19 cellular contexts compared by ENCODE assay signal in genomic region chr5:66680227-66680626, GRCh38.
DNase-seq lines count a peak whose midpoint lies in the region; ATAC-seq and TF ChIP-seq lines count a peak whose summit lies in the region.
"Had no signal": no experiment of that assay in that cellular context is flagged by ENCODE, and none has a peak within 500 bp of the region (broad histone marks: within the 10 kb centered on the region; RNA-seq: fewer than 3 reads in every experiment).

No MANE protein-coding gene starts in this region.

- WGBS in mesendoderm (ENCODE audit: extremely low coverage, insufficient coverage, low lambda C conversion rate): no CpG with 5 or more reads among the region's 3 CpGs

- no peak overlapping the region for H2BK120ac ChIP-seq in mesendoderm (ENCODE audit: low read depth, low read length)

- no peaks in the 10 kb centered on the region for H3K4me1 ChIP-seq in mesendoderm (ENCODE audit: control insufficient read depth, low read depth, low read length)

- no peak overlapping the region for H4K8ac ChIP-seq in mesendoderm (ENCODE audit: low read depth, low read length)

- no peak for TF ChIP-seq CTCF in brain (conservative IDR thresholded peaks at IDR 0.05)

- no peak overlapping the region for H4K5ac ChIP-seq in mesendoderm (ENCODE audit: low read length)

- H3K79me2 ChIP-seq in mesendoderm (ENCODE audit: control insufficient read depth, insufficient read depth, low read length): no peaks in the 10 kb centered on the region

- H3K4me3 ChIP-seq in mesendoderm (ENCODE audit: low read length): no peak overlapping the region
- H3K4me3 ChIP-seq: GM12878, SK-N-MC had no signal

- H2AK5ac ChIP-seq in mesendoderm (ENCODE audit: low read length): no peak overlapping the region

- H3K4me3 Mint-ChIP-seq in brain: peak overlapping the region in 1 of 5 experiments; percentile 31

- no peaks in the 10 kb centered on the region for H3K79me1 ChIP-seq in mesendoderm (ENCODE audit: low read length)

- H3K36me3 Mint-ChIP-seq in brain: no peaks in the 10 kb centered on the region

- H3K9ac ChIP-seq in mesendoderm (ENCODE audit: low read length): no peak overlapping the region

- no peak overlapping the region for H3K56ac ChIP-seq in mesendoderm (ENCODE audit: low read length)

- no peaks in the 10 kb centered on the region for H3K27me3 ChIP-seq in mesendoderm (ENCODE audit: insufficient read depth, low read length, poor library complexity)

- peak overlapping the region in 3 of 5 experiments; percentile 38 to 82 (median 45) for H3K27ac Mint-ChIP-seq in brain

- H3K4me1 Mint-ChIP-seq in brain: peaks cover 28% of the 10 kb centered on the region

- peaks cover 0 to 3% (median 0%) of the 10 kb centered on the region in 5 experiments for H3K9me3 Mint-ChIP-seq in brain

- H3K27me3 Mint-ChIP-seq in brain: peaks cover 7% of the 10 kb centered on the region

- H3K18ac ChIP-seq in mesendoderm (ENCODE audit: low read length): no peak overlapping the region

- no peak overlapping the region for H3K27ac ChIP-seq in mesendoderm (ENCODE audit: low read depth, low read length)
- H3K27ac ChIP-seq: C4-2B, SK-N-MC had no signal

- H3K4ac ChIP-seq in mesendoderm (ENCODE audit: low read depth, low read length): no peak overlapping the region

- no peak overlapping the region for H3K4me2 ChIP-seq in mesendoderm (ENCODE audit: low read length)

- ATAC-seq in GM21390 (IDR thresholded peaks at IDR 0.05; ENCODE audit: unreplicated experiment) (no peak), GM18907 (IDR thresholded peaks at IDR 0.05; ENCODE audit: unreplicated experiment) (no peak)
- ATAC-seq: GM12878 had no signal

- H3K23ac ChIP-seq in mesendoderm (ENCODE audit: low read length): no peak overlapping the region

- no peak overlapping the region for H2BK15ac ChIP-seq in mesendoderm (replicated peaks; ENCODE audit: low read depth)

- peak; percentile 39 for DNase-seq in ELF-1 (ENCODE audit: low read depth, low spot score)
- DNase-seq in NCI-H2029 (lab: John Stamatoyannopoulos, UW): peak; percentile 18
- DNase-seq in mesendoderm: peak; percentile 60
- no peak for DNase-seq in DMS53 (lab: John Stamatoyannopoulos, UW)
- no peak for DNase-seq in NCI-H2107 treated with DMSO at 0.1 percent for 48 hours (lab: John Stamatoyannopoulos, UW; ENCODE audit: unreplicated experiment)
- DNase-seq: DMS 273 treated with DMSO at 0.1 percent for 48 hours, MM.1S, NCI-H1092, NCI-H1436 treated with DMSO at 0.1 percent for 48 hours, NCI-H2107, NCI-H446, NCI-H526 treated with DMSO at 0.1 percent for 48 hours, SHP77 had no signal

- H3K36me3 ChIP-seq in mesendoderm (ENCODE audit: control insufficient read depth, insufficient read depth, low read length): no peaks in the 10 kb centered on the region

- no peak overlapping the region for H2BK5ac ChIP-seq in mesendoderm (ENCODE audit: low read length)

Comparison
In these comparisons a context has a peak if more than half of its experiments do, and no peak if none do; other contexts are left out.
1. DNase-seq: peak in ELF-1 (single experiment), NCI-H2029 (single experiment) and mesendoderm (single experiment); none in DMS53 (single experiment) and NCI-H2107 treated with DMSO at 0.1 percent for 48 hours (single experiment).